29 cellular contexts compared by ENCODE assay signal in the genomic region with DNA sequence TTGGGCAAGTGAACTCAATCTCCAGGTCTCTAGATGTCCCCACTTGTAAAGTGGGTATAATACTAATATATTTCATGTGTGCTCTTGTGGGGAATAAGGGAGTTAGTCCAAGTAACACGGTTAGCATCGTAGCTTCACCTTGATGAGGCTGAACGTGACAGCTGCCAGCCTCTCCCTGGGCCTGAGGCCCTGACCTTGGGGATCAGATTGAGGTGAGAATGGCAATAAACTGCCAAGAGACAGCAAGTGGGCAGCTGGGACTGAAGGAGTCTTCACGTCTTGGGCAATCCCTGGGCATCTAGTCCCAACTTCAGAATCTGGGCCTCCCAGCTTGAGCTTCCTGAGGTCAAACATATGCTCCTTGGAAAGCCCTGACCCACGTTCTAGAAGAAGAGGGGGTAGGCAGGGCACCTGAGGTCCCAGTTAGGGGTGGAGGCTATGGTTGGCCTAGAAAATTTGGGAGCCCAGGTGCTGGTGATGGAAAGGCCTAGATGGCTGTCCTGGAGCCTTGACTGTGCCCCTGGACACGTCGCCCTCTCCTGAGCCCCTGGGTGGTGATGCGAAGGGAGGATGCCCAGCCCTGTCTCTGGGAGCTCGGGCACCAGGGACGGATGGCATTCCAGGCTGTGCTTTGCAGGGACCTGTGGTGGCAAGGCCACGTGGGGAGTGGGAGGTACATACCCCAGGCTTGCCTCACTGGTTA. TPM values are rescaled to one million over a fixed set of nuclear protein-coding genes. Genes with fewer than 3 reads are reported as not detected.
DNase-seq lines count a peak whose midpoint lies in the region; ATAC-seq and TF ChIP-seq lines count a peak whose summit lies in the region.
"Had no signal": no experiment of that assay in that cellular context is flagged by ENCODE, and none has a peak within 500 bp of the region (broad histone marks: within the 10 kb centered on the region; RNA-seq: fewer than 3 reads in every experiment).

No MANE protein-coding gene starts in this region.

- TF ChIP-seq POLR2A in gastrocnemius medialis (IDR thresholded peaks at IDR 0.05): no peak

- ATAC-seq in stimulated activated naive CD8-positive, alpha-beta T cell treated with anti-CD3 and anti-CD28 coated beads, Interleukin-15, amount 100 ng/mL, for 72 hours: peak; percentile 6
- no peak for ATAC-seq in stimulated activated naive CD8-positive, alpha-beta T cell treated with anti-CD3 and anti-CD28 coated beads, Interleukin-15, Interleukin-2, amounts not matched to agents 100 U/mL and 50 U/mL, for 24 hours
- no peak for ATAC-seq in sciatic nerve
- no peak for ATAC-seq in gastrocnemius medialis
- ATAC-seq in activated T-cell treated with anti-CD3 and anti-CD28 coated beads, Interleukin-2, amount 50 U/mL, for 4 hours: no peak
- ATAC-seq: A549; CD8-positive, alpha-beta T cell; K562; PC-3 had no signal

- H3K4me1 Mint-ChIP-seq in stimulated activated naive CD8-positive, alpha-beta T cell treated with anti-CD3 and anti-CD28 coated beads, Interleukin-15, amount 100 ng/mL, for 72 hours: no peaks in the 10 kb centered on the region
- no peaks in the 10 kb centered on the region for H3K4me1 Mint-ChIP-seq in activated T-cell treated with anti-CD3 and anti-CD28 coated beads, Interleukin-2, amount 50 U/mL, for 4 hours (ENCODE audit: low read depth)

- H3K9me3 ChIP-seq in gastrocnemius medialis: no peaks in the 10 kb centered on the region
- H3K9me3 ChIP-seq: A549, HAP-1, SJSA1 had no signal

- intact Hi-C loops in sciatic nerve (cut with DNase I): no loop called here
- intact Hi-C loops in gastrocnemius medialis (cut with DNase I; ENCODE audit: low total_unique reads): no loop called here

- peaks cover 0 to 4% of the 10 kb centered on the region in 2 donors for H3K36me3 ChIP-seq in gastrocnemius medialis
- H3K36me3 ChIP-seq: HAP-1, SJSA1 had no signal

- H3K27me3 ChIP-seq in gastrocnemius medialis: no peaks in the 10 kb centered on the region
- H3K27me3 ChIP-seq: SJSA1 had no signal

- peak overlapping the region in 1 of 2 donors; percentile 67 for H3K27ac Mint-ChIP-seq in stimulated activated naive CD8-positive, alpha-beta T cell treated with anti-CD3 and anti-CD28 coated beads, Interleukin-15, amount 100 ng/mL, for 72 hours
- H3K27ac Mint-ChIP-seq: CD8-positive, alpha-beta T cell; HFFc6 had no signal

- H3K27ac ChIP-seq in gastrocnemius medialis: no peak overlapping the region
- H3K27ac ChIP-seq: A549, SJSA1 had no signal

- H3K9me3 Mint-ChIP-seq in stimulated activated naive CD8-positive, alpha-beta T cell treated with anti-CD3 and anti-CD28 coated beads, Interleukin-15, amount 100 ng/mL, for 72 hours: no peaks in the 10 kb centered on the region
- H3K9me3 Mint-ChIP-seq in activated T-cell treated with anti-CD3 and anti-CD28 coated beads, Interleukin-2, amount 50 U/mL, for 4 hours: no peaks in the 10 kb centered on the region
- H3K9me3 Mint-ChIP-seq: CD8-positive, alpha-beta T cell; HFFc6 had no signal

- in situ Hi-C loops in gastrocnemius medialis (cut with MboI; ENCODE audit: low sequenced_read_pairs in 4 of 4): no loop called here

- no peak overlapping the region for H3K4me3 ChIP-seq in gastrocnemius medialis
- H3K4me3 ChIP-seq: A549, HAP-1, K562, SJSA1 had no signal

- H3K4me3 Mint-ChIP-seq in stimulated activated naive CD8-positive, alpha-beta T cell treated with anti-CD3 and anti-CD28 coated beads, Interleukin-15, amount 100 ng/mL, for 72 hours: no peak overlapping the region
- H3K4me3 Mint-ChIP-seq in activated T-cell treated with anti-CD3 and anti-CD28 coated beads, Interleukin-2, amount 50 U/mL, for 4 hours: no peak overlapping the region
- H3K4me3 Mint-ChIP-seq: CD8-positive, alpha-beta T cell; HFFc6 had no signal

- no peaks in the 10 kb centered on the region for H3K36me3 Mint-ChIP-seq in activated T-cell treated with anti-CD3 and anti-CD28 coated beads, Interleukin-2, amount 50 U/mL, for 4 hours (ENCODE audit: insufficient read depth)
- H3K36me3 Mint-ChIP-seq: CD8-positive, alpha-beta T cell had no signal

- peaks cover 0 to 4% of the 10 kb centered on the region in 2 donors for H3K4me1 ChIP-seq in gastrocnemius medialis
- H3K4me1 ChIP-seq: A549, HAP-1 had no signal

- TF ChIP-seq CTCF in gastrocnemius medialis (IDR thresholded peaks at IDR 0.05 in 4 of 5, conservative IDR thresholded peaks at IDR 0.05 in 1 of 5): no peak

- no peak for DNase-seq in stimulated activated naive CD8-positive, alpha-beta T cell treated with anti-CD3 and anti-CD28 coated beads, Interleukin-15, amount 100 ng/mL, for 72 hours
- no peak for DNase-seq in stimulated activated naive CD8-positive, alpha-beta T cell treated with anti-CD3 and anti-CD28 coated beads, Interleukin-15, Interleukin-2, amounts not matched to agents 100 U/mL and 50 U/mL, for 24 hours
- DNase-seq in islet precursor cell (peak; percentile 35), sciatic nerve (ENCODE audit: low spot score) (peak; percentile 41), gastrocnemius medialis (no peak), NCI-H2029 treated with DMSO at 0.1 percent for 48 hours (lab: John Stamatoyannopoulos, UW) (no peak)
- no peak for DNase-seq in activated T-cell treated with anti-CD3 and anti-CD28 coated beads, Interleukin-2, amount 50 U/mL, for 4 hours
- DNase-seq: C1 segment of cervical spinal cord; DMS79 treated with DMSO at 0.1 percent for 48 hours; GF-D8; GOT3; HFFc6; Kasumi-1; NCI-H1092 treated with DMSO at 0.1 percent for 48 hours; NCI-H1436; NCI-H187; NCI-H2107; NCI-H446 treated with DMSO at 0.1 percent for 48 hours; NCI-H526; NCI-H82; NK-92 treated with Interleukin-12 subunit alpha and Interleukin-12 subunit beta, amount 100 ng/mL, for 24 hours; PC-3; Right ventricle myocardium superior had no signal

- no peaks in the 10 kb centered on the region for H3K27me3 Mint-ChIP-seq in stimulated activated naive CD8-positive, alpha-beta T cell treated with anti-CD3 and anti-CD28 coated beads, Interleukin-15, amount 100 ng/mL, for 72 hours
- no peaks in the 10 kb centered on the region for H3K27me3 Mint-ChIP-seq in activated T-cell treated with anti-CD3 and anti-CD28 coated beads, Interleukin-2, amount 50 U/mL, for 4 hours (ENCODE audit: low read depth)

RNA-seq across cellular contexts. Expression of a gene that starts 23.4 kb away (rescaled TPM):
- 6.4 TPM for total RNA-seq in sciatic nerve
- 1 to 10 TPM; 1.2 to 3.4 (median 1.9) TPM for total RNA-seq in gastrocnemius medialis
- not detected for total RNA-seq in activated T-cell treated with anti-CD3 and anti-CD28 coated beads, Interleukin-2, amount 50 U/mL, for 4 hours
- total RNA-seq: CD8-positive, alpha-beta T cell had no signal

RNA-seq across cellular contexts. Expression of a gene that starts 43.5 kb away (rescaled TPM):
- total RNA-seq in sciatic nerve (4.1 TPM), gastrocnemius medialis (under 1 TPM in 3 of 4 donors, not detected in 1; 0.26 to 0.46 (median 0.29) TPM)
- total RNA-seq in activated T-cell treated with anti-CD3 and anti-CD28 coated beads, Interleukin-2, amount 50 U/mL, for 4 hours: under 1 TPM in 1 of 3 donors, not detected in 2; 0.08 TPM
- total RNA-seq: CD8-positive, alpha-beta T cell; HFFc6; K562; M059J; PC-3 had no signal

Comparison
In these comparisons a context has a peak if more than half of its experiments do, and no peak if none do; other contexts are left out.
1. DNase-seq: peak in islet precursor cell (single experiment) and sciatic nerve (single experiment); none in stimulated activated naive CD8-positive, alpha-beta T cell treated with anti-CD3 and anti-CD28 coated beads, Interleukin-15, amount 100 ng/mL, for 72 hours (0 of 2), stimulated activated naive CD8-positive, alpha-beta T cell treated with anti-CD3 and anti-CD28 coated beads, Interleukin-15, Interleukin-2, amounts not matched to agents 100 U/mL and 50 U/mL, for 24 hours (single experiment), gastrocnemius medialis (0 of 2), activated T-cell treated with anti-CD3 and anti-CD28 coated beads, Interleukin-2, amount 50 U/mL, for 4 hours (single experiment) and NCI-H2029 treated with DMSO at 0.1 percent for 48 hours (single experiment).